In the genomic region with DNA sequence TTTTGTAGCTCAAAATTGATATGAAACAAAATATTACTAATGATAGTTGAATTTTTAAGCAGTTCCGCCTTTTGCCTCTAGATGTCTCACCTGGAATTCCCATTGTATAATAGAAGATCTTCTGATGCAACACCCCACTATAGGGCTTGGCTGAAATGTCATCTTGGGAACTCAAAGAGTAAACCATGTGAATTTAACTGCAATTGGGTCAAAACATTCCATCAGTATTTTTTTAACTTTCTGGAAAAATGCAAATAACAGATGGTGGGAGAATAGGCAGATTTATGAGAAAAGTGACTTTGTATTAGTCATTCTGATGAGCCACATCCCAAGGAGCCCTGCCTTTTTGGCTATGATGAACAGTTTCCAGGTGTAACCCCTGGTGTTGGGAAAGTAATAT, we compare ENCODE assay signal across 8 cellular contexts.
DNase-seq lines count a peak whose midpoint lies in the region; ATAC-seq and TF ChIP-seq lines count a peak whose summit lies in the region.

No MANE protein-coding gene starts in this region.

- TF ChIP-seq CTCF in fibroblast of villous mesenchyme (IDR thresholded peaks at IDR 0.05; ENCODE audit: insufficient read depth, low read depth, low read length) = peak; percentile 73

- no peak overlapping the region for H3K4me3 ChIP-seq in fibroblast of villous mesenchyme (ENCODE audit: low read depth, low read length)

- ATAC-seq in GM21447 (IDR thresholded peaks at IDR 0.05; ENCODE audit: unreplicated experiment) (peak; percentile 85), SK-N-SH treated with all-trans-retinoic acid at 6 μM for 48 hours (peak; percentile 74)

- in situ Hi-C loops in G401 (cut with HindIII; ENCODE audit: low sequenced_read_pairs) = no loop called here

- peak; percentile 61 for DNase-seq in G401 (ENCODE audit: low spot score)
- peak; percentile 9 for DNase-seq in HuH-7.5 (ENCODE audit: low spot score)
- peak; percentile 90 for DNase-seq in fibroblast of villous mesenchyme (ENCODE audit: low read depth)
- peak; percentile 52 for DNase-seq in putamen (ENCODE audit: low spot score)
- no peak for DNase-seq in occipital lobe (lab: John Stamatoyannopoulos, UW)
- no peak for DNase-seq in NCI-H1092 (lab: John Stamatoyannopoulos, UW)

TF ChIP-seq in SK-N-SH treated with all-trans-retinoic acid at 6 μM for 48 hours, 23 proteins besides CTCF, POLR2A, EP300 and RAD21:
- TF ChIP-seq TCF4 (CRISPR knock-in tag; IDR thresholded peaks at IDR 0.05; ENCODE audit: borderline replicate concordance) (no peak), ZFP3 (CRISPR knock-in tag; IDR thresholded peaks at IDR 0.05) (no peak), SNAI2 (CRISPR knock-in tag; IDR thresholded peaks at IDR 0.05) (no peak), TOX (CRISPR knock-in tag; IDR thresholded peaks at IDR 0.05; ENCODE audit: borderline replicate concordance) (0 out of 2 replicates have a peak, but pooled peaks have one; percentile 25), RARB (CRISPR knock-in tag; IDR thresholded peaks at IDR 0.05) (no peak)
- TF ChIP-seq, protein P1, sequence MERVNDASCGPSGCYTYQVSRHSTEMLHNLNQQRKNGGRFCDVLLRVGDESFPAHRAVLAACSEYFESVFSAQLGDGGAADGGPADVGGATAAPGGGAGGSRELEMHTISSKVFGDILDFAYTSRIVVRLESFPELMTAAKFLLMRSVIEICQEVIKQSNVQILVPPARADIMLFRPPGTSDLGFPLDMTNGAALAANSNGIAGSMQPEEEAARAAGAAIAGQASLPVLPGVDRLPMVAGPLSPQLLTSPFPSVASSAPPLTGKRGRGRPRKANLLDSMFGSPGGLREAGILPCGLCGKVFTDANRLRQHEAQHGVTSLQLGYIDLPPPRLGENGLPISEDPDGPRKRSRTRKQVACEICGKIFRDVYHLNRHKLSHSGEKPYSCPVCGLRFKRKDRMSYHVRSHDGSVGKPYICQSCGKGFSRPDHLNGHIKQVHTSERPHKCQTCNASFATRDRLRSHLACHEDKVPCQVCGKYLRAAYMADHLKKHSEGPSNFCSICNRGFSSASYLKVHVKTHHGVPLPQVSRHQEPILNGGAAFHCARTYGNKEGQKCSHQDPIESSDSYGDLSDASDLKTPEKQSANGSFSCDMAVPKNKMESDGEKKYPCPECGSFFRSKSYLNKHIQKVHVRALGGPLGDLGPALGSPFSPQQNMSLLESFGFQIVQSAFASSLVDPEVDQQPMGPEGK (CRISPR knock-in tag; IDR thresholded peaks at IDR 0.05; ENCODE audit: borderline replicate concordance) = no peak

Comparison
In these comparisons a context has a peak if more than half of its experiments do, and no peak if none do; other contexts are left out.
1. DNase-seq: peak in G401 (single experiment), HuH-7.5 (single experiment), fibroblast of villous mesenchyme (single experiment) and putamen (single experiment); none in occipital lobe (single experiment) and NCI-H1092 (single experiment).